Comparison of ENCODE assay signal across 18 cellular contexts in genomic region chr10:21184984-21185383, GRCh38.
"Had no signal": no experiment of that assay in that cellular context is flagged by ENCODE, and none has a peak within 500 bp of the region (broad histone marks: within the 10 kb centered on the region; RNA-seq: fewer than 3 reads in every experiment).

No MANE protein-coding gene starts in this region.

- H3K4me1 Mint-ChIP-seq: naive thymus-derived CD8-positive, alpha-beta T cell; stimulated activated naive B cell treated with anti-CD40 and anti-IgM and Interleukin-4, amounts not matched to agents 10 μg/mL and 1 μg/mL and 100 μg/mL, for 72 hours had no signal

- H3K9me3 ChIP-seq: adrenal gland, ovary, sigmoid colon had no signal

- H3K27ac Mint-ChIP-seq: activated naive CD4-positive, alpha-beta T cell treated with anti-CD3 and anti-CD28 coated beads, Interleukin-2, amount 50 U/mL, for 72 hours; naive thymus-derived CD8-positive, alpha-beta T cell; stimulated activated naive B cell treated with anti-CD40 and anti-IgM and Interleukin-4, amounts not matched to agents 10 μg/mL and 1 μg/mL and 100 μg/mL, for 72 hours had no signal

- H3K36me3 ChIP-seq: adrenal gland, esophagus muscularis mucosa, gastroesophageal sphincter, heart left ventricle, ovary, sigmoid colon, spleen, tibial artery, WERI-Rb-1 had no signal

- H3K4me3 Mint-ChIP-seq: naive thymus-derived CD8-positive, alpha-beta T cell; stimulated activated naive B cell treated with anti-CD40 and anti-IgM and Interleukin-4, amounts not matched to agents 10 μg/mL and 1 μg/mL and 100 μg/mL, for 72 hours had no signal

- H3K4me1 ChIP-seq: adrenal gland, esophagus muscularis mucosa, gastroesophageal sphincter, sigmoid colon, spleen, tibial artery had no signal

- H3K4me3 ChIP-seq: adrenal gland, esophagus muscularis mucosa, gastroesophageal sphincter, heart left ventricle, ovary, sigmoid colon, spleen, tibial artery had no signal

- DNase-seq: activated CD4-positive, alpha-beta T cell treated with anti-CD3 and anti-CD28 coated beads for 1 hour; activated CD4-positive, alpha-beta T cell treated with anti-CD3 and anti-CD28 coated beads, Interleukin-2, amount 50 U/mL, for 48 hours; activated gamma-delta T cell; effector CD4-positive, alpha-beta T cell; heart left ventricle; mesendoderm; naive thymus-derived CD8-positive, alpha-beta T cell; ovary; sigmoid colon; spleen; stimulated activated naive B cell treated with anti-CD40 and anti-IgM and Interleukin-4, amounts not matched to agents 10 μg/mL and 1 μg/mL and 100 μg/mL, for 72 hours; T-helper 2 cell; tibial artery; WERI-Rb-1 had no signal

- H3K27me3 ChIP-seq: adrenal gland, esophagus muscularis mucosa, gastroesophageal sphincter, heart left ventricle, ovary, sigmoid colon, spleen, tibial artery had no signal

- ATAC-seq: activated naive CD4-positive, alpha-beta T cell treated with anti-CD3 and anti-CD28 coated beads, Interleukin-2, amount 50 U/mL, for 72 hours; gastroesophageal sphincter; naive thymus-derived CD8-positive, alpha-beta T cell; stimulated activated naive B cell treated with anti-CD40 and anti-IgM and Interleukin-4, amounts not matched to agents 10 μg/mL and 1 μg/mL and 100 μg/mL, for 72 hours had no signal

- H3K36me3 Mint-ChIP-seq: stimulated activated naive B cell treated with anti-CD40 and anti-IgM and Interleukin-4, amounts not matched to agents 10 μg/mL and 1 μg/mL and 100 μg/mL, for 72 hours had no signal

- H3K27ac ChIP-seq: esophagus muscularis mucosa, gastroesophageal sphincter, ovary, sigmoid colon, spleen, tibial artery, WERI-Rb-1 had no signal
